Comparison of ENCODE assay signal across 8 cellular contexts in genomic region chr19:56403764-56404704, GRCh38. TPM values are rescaled to one million over a fixed set of nuclear protein-coding genes. Genes with fewer than 3 reads are reported as not detected.
DNase-seq lines count a peak whose midpoint lies in the region; ATAC-seq and TF ChIP-seq lines count a peak whose summit lies in the region.

Gene ZNF583, plus strand, starts transcription at chr19:56404332. Its CDS starts 2,783 bp downstream, at chr19:56407115.

- no peaks in the 10 kb centered on the region for H3K27me3 Mint-ChIP-seq in dendritic cell treated with granulocyte-macrophage colony-stimulating factor and Interleukin-4, amounts not matched to agents 40 ng/mL and 50 ng/mL, for 4 days

- H3K9me3 ChIP-seq in left lung: peaks cover 0 to 71% of the 10 kb centered on the region in 2 donors

- peak within 1 kb of the TSS; percentile 91 to 92 for H3K27ac ChIP-seq in left lung

- H3K4me1 Mint-ChIP-seq in dendritic cell treated with granulocyte-macrophage colony-stimulating factor and Interleukin-4, amounts not matched to agents 40 ng/mL and 50 ng/mL, for 4 days (ENCODE audit: low read depth): peaks cover 15% of the 10 kb centered on the region

- ATAC-seq in GM19023 (IDR thresholded peaks at IDR 0.05; ENCODE audit: unreplicated experiment) (peak; percentile 78), HG03280 (IDR thresholded peaks at IDR 0.05; ENCODE audit: unreplicated experiment) (peak; percentile 89), left lung (peak; percentile 98)

- TF ChIP-seq CTCF in AG09309 (IDR thresholded peaks at IDR 0.05; ENCODE audit: control insufficient read depth, insufficient read depth, low read depth, low read length, missing control alignments) (no peak), left lung (IDR thresholded peaks at IDR 0.05) (no peak)

- H3K4me1 ChIP-seq in left lung: peaks cover 4 to 14% of the 10 kb centered on the region in 2 donors

- peak within 1 kb of the TSS; percentile 98 for H3K27ac Mint-ChIP-seq in dendritic cell treated with granulocyte-macrophage colony-stimulating factor and Interleukin-4, amounts not matched to agents 40 ng/mL and 50 ng/mL, for 4 days

- peaks cover 85% of the 10 kb centered on the region for H3K9me3 Mint-ChIP-seq in dendritic cell treated with granulocyte-macrophage colony-stimulating factor and Interleukin-4, amounts not matched to agents 40 ng/mL and 50 ng/mL, for 4 days

- DNase-seq in AG09309 (ENCODE audit: low read depth): peak; percentile 88
- DNase-seq in NCI-H510A treated with DMSO at 0.1 percent for 48 hours (lab: John Stamatoyannopoulos, UW): peak; percentile 88
- peak; percentile 81 to 86 for DNase-seq in activated CD4-positive, alpha-beta T cell treated with anti-CD3 and anti-CD28 coated beads, Interleukin-2, amount 50 U/mL, for 24 hours (ENCODE audit: low read depth in 1 of 2, low spot score in 1 of 2)
- DNase-seq in left lung: peak; percentile 97 to 98
- peak; percentile 88 to 90 for DNase-seq in stimulated activated CD4-positive, alpha-beta T cell treated with anti-CD3 and anti-CD28 coated beads, Interleukin-2, amount 100 ng/mL, for 24 hours

- peaks cover 5 to 34% of the 10 kb centered on the region in 2 donors for H3K36me3 ChIP-seq in left lung

- peak within 1 kb of the TSS; percentile 76 for H3K4me3 Mint-ChIP-seq in dendritic cell treated with granulocyte-macrophage colony-stimulating factor and Interleukin-4, amounts not matched to agents 40 ng/mL and 50 ng/mL, for 4 days

- intact Hi-C loops in dendritic cell treated with granulocyte-macrophage colony-stimulating factor and Interleukin-4, amounts not matched to agents 40 ng/mL and 50 ng/mL, for 4 days (cut with micrococcal nuclease): loop anchor here (1.0 kb wide), 1 partner anchor 11 kb away; the partner anchor contains the start of gene ZNF582
- intact Hi-C loops in left lung (cut with DNase I): no loop called here

- no peaks in the 10 kb centered on the region for H3K27me3 ChIP-seq in left lung

- H3K36me3 Mint-ChIP-seq in dendritic cell treated with granulocyte-macrophage colony-stimulating factor and Interleukin-4, amounts not matched to agents 40 ng/mL and 50 ng/mL, for 4 days (ENCODE audit: low read depth): peaks cover 68% of the 10 kb centered on the region

- H3K4me3 ChIP-seq in AG09309 (ENCODE audit: control insufficient read depth, low read depth, low read length): peak within 1 kb of the TSS; percentile 85
- peak within 1 kb of the TSS; percentile 62 to 65 for H3K4me3 ChIP-seq in left lung

RNA-seq across cellular contexts. Expression of gene ZNF583, which starts in this region (rescaled TPM):
- 1 to 10 TPM; 4.8 to 6.1 TPM for total RNA-seq in left lung

Comparison
In these comparisons a context has a peak if more than half of its experiments do, and no peak if none do; other contexts are left out.
1. Peak in every context shown above with its lines: DNase-seq, ATAC-seq, H3K4me3 ChIP-seq and H3K27ac ChIP-seq.